8 cellular contexts compared by ENCODE assay signal in the genomic region with DNA sequence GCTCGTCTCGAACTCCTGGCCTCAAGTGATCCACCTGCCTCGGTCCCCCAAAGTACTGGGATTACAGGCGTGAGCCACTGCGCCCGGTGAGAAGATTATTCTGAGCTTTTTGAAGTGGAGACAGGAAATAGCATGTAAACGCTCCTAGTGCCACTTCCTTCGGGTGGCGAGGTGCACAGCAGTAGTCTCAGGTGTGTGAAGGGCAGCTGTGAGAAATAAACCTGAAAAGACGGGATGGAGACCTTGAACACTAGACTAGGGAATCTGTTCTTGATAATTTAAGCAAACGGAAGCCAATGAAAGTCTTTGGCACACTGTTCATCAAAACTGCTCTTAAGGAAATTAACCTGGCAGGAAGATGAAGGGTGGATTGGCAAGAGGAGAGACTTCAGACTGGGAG. TPM values are rescaled to one million over a fixed set of nuclear protein-coding genes. Genes with fewer than 3 reads are reported as not detected.
A peak's percentile ranks its signal among the peaks of the same experiment; 100 is the strongest.
DNase-seq lines count a peak whose midpoint lies in the region; ATAC-seq lines count a peak whose summit lies in the region.

No MANE protein-coding gene starts in this region.

- H3K4me3 Mint-ChIP-seq in activated T-cell treated with anti-CD3 and anti-CD28 coated beads, Interleukin-2, amount 50 U/mL, for 4 hours: peak overlapping the region; percentile 85
- H3K4me3 Mint-ChIP-seq in stimulated activated naive CD8-positive, alpha-beta T cell treated with anti-CD3 and anti-CD28 coated beads, Interleukin-15, amount 100 ng/mL, for 72 hours: peak overlapping the region; percentile 87 to 95

- peaks cover 33% of the 10 kb centered on the region for H3K27me3 Mint-ChIP-seq in activated T-cell treated with anti-CD3 and anti-CD28 coated beads, Interleukin-2, amount 50 U/mL, for 4 hours (ENCODE audit: low read depth)
- H3K27me3 Mint-ChIP-seq in stimulated activated naive CD8-positive, alpha-beta T cell treated with anti-CD3 and anti-CD28 coated beads, Interleukin-15, amount 100 ng/mL, for 72 hours: peaks cover 54% of the 10 kb centered on the region

- H3K4me1 ChIP-seq in iPS-18a (ENCODE audit: control insufficient read depth, low read depth, low read length): peaks cover 11% of the 10 kb centered on the region

- H3K9me3 Mint-ChIP-seq in activated T-cell treated with anti-CD3 and anti-CD28 coated beads, Interleukin-2, amount 50 U/mL, for 4 hours: peaks cover 5% of the 10 kb centered on the region
- peaks cover 0 to 4% of the 10 kb centered on the region in 2 donors for H3K9me3 Mint-ChIP-seq in stimulated activated naive CD8-positive, alpha-beta T cell treated with anti-CD3 and anti-CD28 coated beads, Interleukin-15, amount 100 ng/mL, for 72 hours

- H3K36me3 ChIP-seq in iPS-18a (ENCODE audit: control insufficient read depth, low read depth, low read length): no peaks in the 10 kb centered on the region

- peak overlapping the region; percentile 84 for H3K4me3 ChIP-seq in iPS-18a (ENCODE audit: low read length)

- H3K9ac ChIP-seq in iPS-18a (ENCODE audit: low read length): peak overlapping the region; percentile 32

- no peaks in the 10 kb centered on the region for H3K9me3 ChIP-seq in iPS-18a (ENCODE audit: control insufficient read depth, low read depth, low read length)

- peaks cover 13% of the 10 kb centered on the region for H3K4me1 Mint-ChIP-seq in activated T-cell treated with anti-CD3 and anti-CD28 coated beads, Interleukin-2, amount 50 U/mL, for 4 hours (ENCODE audit: low read depth)
- peaks cover 11% of the 10 kb centered on the region for H3K4me1 Mint-ChIP-seq in stimulated activated naive CD8-positive, alpha-beta T cell treated with anti-CD3 and anti-CD28 coated beads, Interleukin-15, amount 100 ng/mL, for 72 hours

- no peak overlapping the region for H3K27ac ChIP-seq in iPS-18a (ENCODE audit: low read length)

- ATAC-seq in activated T-cell treated with anti-CD3 and anti-CD28 coated beads, Interleukin-2, amount 50 U/mL, for 4 hours: peak; percentile 27 to 36
- peak; percentile 52 for ATAC-seq in stimulated activated naive CD8-positive, alpha-beta T cell treated with anti-CD3 and anti-CD28 coated beads, Interleukin-15, amount 100 ng/mL, for 72 hours
- no peak for ATAC-seq in HG03159 (IDR thresholded peaks at IDR 0.05; ENCODE audit: unreplicated experiment)

- DNase-seq in activated T-cell treated with anti-CD3 and anti-CD28 coated beads for 1 hour (ENCODE audit: low read depth): peak; percentile 14
- no peak for DNase-seq in activated T-cell treated with anti-CD3 and anti-CD28 coated beads for 4 hours
- no peak for DNase-seq in activated T-cell treated with anti-CD3 and anti-CD28 coated beads, Interleukin-2, amount 50 U/mL, for 4 hours
- peak in 1 of 2 donors; percentile 30 for DNase-seq in stimulated activated naive CD8-positive, alpha-beta T cell treated with anti-CD3 and anti-CD28 coated beads, Interleukin-15, amount 100 ng/mL, for 72 hours
- no peak for DNase-seq in amygdala (lab: John Stamatoyannopoulos, UW)
- no peak for DNase-seq in Kasumi-1 (lab: John Stamatoyannopoulos, UW)

- peaks cover 15% of the 10 kb centered on the region for H3K27me3 ChIP-seq in iPS-18a (ENCODE audit: control insufficient read depth, insufficient read depth, low read length)

- H3K27ac Mint-ChIP-seq in stimulated activated naive CD8-positive, alpha-beta T cell treated with anti-CD3 and anti-CD28 coated beads, Interleukin-15, amount 100 ng/mL, for 72 hours: peak overlapping the region; percentile 75 to 86

- no peaks in the 10 kb centered on the region for H3K36me3 Mint-ChIP-seq in activated T-cell treated with anti-CD3 and anti-CD28 coated beads, Interleukin-2, amount 50 U/mL, for 4 hours (ENCODE audit: insufficient read depth)

RNA-seq across cellular contexts. Expression of a gene that starts 0.4 kb away (rescaled TPM):
- under 1 TPM; 0.16 to 0.33 (median 0.26) TPM for total RNA-seq in activated T-cell treated with anti-CD3 and anti-CD28 coated beads, Interleukin-2, amount 50 U/mL, for 4 hours

RNA-seq across cellular contexts. Expression of a gene that starts 39.6 kb away (rescaled TPM):
- under 1 TPM in 2 of 3 donors, not detected in 1; 0.20 to 0.34 TPM for total RNA-seq in activated T-cell treated with anti-CD3 and anti-CD28 coated beads, Interleukin-2, amount 50 U/mL, for 4 hours

RNA-seq across cellular contexts. Expression of a gene that starts 40.8 kb away (rescaled TPM):
- 10 to 100 TPM; 50.3 to 60.4 (median 57.0) TPM for total RNA-seq in activated T-cell treated with anti-CD3 and anti-CD28 coated beads, Interleukin-2, amount 50 U/mL, for 4 hours
